Comparison of ENCODE assay signal across 19 cellular contexts in the genomic region with DNA sequence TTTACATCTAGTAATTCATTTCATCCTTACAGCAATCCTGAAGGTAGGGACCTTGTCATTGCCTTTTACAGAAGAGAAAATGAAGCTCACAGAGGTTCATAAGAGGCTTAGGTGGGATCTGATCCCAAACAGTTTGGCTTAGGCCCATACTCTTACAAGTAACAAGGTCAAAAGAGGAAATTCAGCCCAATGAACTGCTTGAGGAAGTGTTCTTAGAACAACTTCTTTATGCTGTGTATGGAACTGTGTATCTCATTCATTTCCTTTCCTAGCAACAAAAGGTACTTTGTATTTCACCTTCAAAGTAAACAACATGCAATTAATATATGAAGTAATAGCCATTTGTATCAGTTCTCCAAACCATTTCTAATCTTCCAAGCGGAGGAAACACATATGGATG.
A peak's percentile ranks its signal among the peaks of the same experiment; 100 is the strongest.
DNase-seq lines count a peak whose midpoint lies in the region; ATAC-seq, FAIRE-seq and TF ChIP-seq lines count a peak whose summit lies in the region.
"Had no signal": no experiment of that assay in that cellular context is flagged by ENCODE, and none has a peak within 500 bp of the region (broad histone marks: within the 10 kb centered on the region; RNA-seq: fewer than 3 reads in every experiment).

No MANE protein-coding gene starts in this region.

- no peaks in the 10 kb centered on the region for H3K27me3 ChIP-seq in left ventricle myocardium inferior (ENCODE audit: low read depth)
- H3K27me3 ChIP-seq in GM12878 (replicated peaks in 1 of 2; ENCODE audit: control insufficient read depth in 2 of 2, insufficient read depth in 2 of 2, low read length in 1 of 2), result no peaks in the 10 kb centered on the region
- H3K27me3 ChIP-seq in neutrophil, result no peaks in the 10 kb centered on the region
- no peaks in the 10 kb centered on the region for H3K27me3 ChIP-seq in lower lobe of right lung (ENCODE audit: low read depth)
- no peaks in the 10 kb centered on the region for H3K27me3 ChIP-seq in PC-3 (ENCODE audit: low read length)
- H3K27me3 ChIP-seq: BE2C had no signal

- H3F3A ChIP-seq in PC-3 (ENCODE audit: low read length, unreplicated experiment), result no peaks in the 10 kb centered on the region

- no peak overlapping the region for H3K4me2 ChIP-seq in GM12878 (ENCODE audit: control insufficient read depth, insufficient read depth)
- no peak overlapping the region for H3K4me2 ChIP-seq in PC-3 (ENCODE audit: low read length)

- RAD21 ChIA-PET in GM12878 (lab: Charles Lee; ENCODE audit: unreplicated experiment), result no interaction called here

- ATAC-seq in Right ventricle myocardium superior (ENCODE audit: poor library complexity) (no peak), GM12878 (no peak), lower lobe of right lung (no peak), PC-3 (no peak)

- H4K20me1 ChIP-seq in GM12878 (ENCODE audit: control insufficient read depth, insufficient read depth) (no peaks in the 10 kb centered on the region), PC-3 (ENCODE audit: low read length) (no peaks in the 10 kb centered on the region)

- FAIRE-seq in GM12878 (lab: Jason Lieb, UNC) (peak; percentile 59), HTR-8/SVneo (lab: Jason Lieb, UNC) (no peak)
- FAIRE-seq: A204.1, G401.6, GM12892 had no signal

- no peaks in the 10 kb centered on the region for H3K9me3 ChIP-seq in left ventricle myocardium inferior (replicated peaks)
- H3K9me3 ChIP-seq in GM12878 (replicated peaks; ENCODE audit: control insufficient read depth, insufficient read depth, low read length), result no peaks in the 10 kb centered on the region
- H3K9me3 ChIP-seq in neutrophil, result no peaks in the 10 kb centered on the region
- H3K9me3 ChIP-seq in lower lobe of right lung, result no peaks in the 10 kb centered on the region
- H3K9me3 ChIP-seq in PC-3 (ENCODE audit: low read length), result no peaks in the 10 kb centered on the region
- H3K9me3 ChIP-seq: BE2C had no signal

- H3K9me2 ChIP-seq in PC-3 (replicated peaks; ENCODE audit: low read length), result no peaks in the 10 kb centered on the region

- SMC1A ChIA-PET in GM12878 (lab: Charles Lee; ENCODE audit: uncharacterized antibody, unreplicated experiment), result interaction anchor here (0.8 to 1.9 kb wide), 2 partner anchors 13 to 22 kb away, joined by 3 to 6 read pairs; no protein-coding TSS in a partner anchor

- in situ Hi-C loops in GM12878 (cut with MboI), result no loop called here

- H3K9ac ChIP-seq in GM12878 (ENCODE audit: control insufficient read depth, insufficient read depth, low read length) (no peak overlapping the region), PC-3 (ENCODE audit: low read length) (no peak overlapping the region)

- H3K27ac ChIP-seq in left ventricle myocardium inferior (replicated peaks) (peak overlapping the region; percentile 42), GM12878 (ENCODE audit: control insufficient read depth, insufficient read depth) (no peak overlapping the region), neutrophil (peak overlapping the region; percentile 32), lower lobe of right lung (no peak overlapping the region), PC-3 (ENCODE audit: low read length) (no peak overlapping the region)
- H3K27ac ChIP-seq: C4-2B had no signal

- POLR2A ChIA-PET in GM12878 (lab: Charles Lee) (no interaction called here), PC-3 (lab: Charles Lee; ENCODE audit: unreplicated experiment) (no interaction called here)

- DNase-seq in left ventricle myocardium inferior, result no peak
- no peak for DNase-seq in Right ventricle myocardium superior
- DNase-seq in NCI-H82 (lab: John Stamatoyannopoulos, UW), result peak; percentile 75
- no peak for DNase-seq in GM12878 (ENCODE audit: low read depth, low spot score)
- no peak for DNase-seq in lower lobe of right lung
- DNase-seq in HTR-8/SVneo (ENCODE audit: insufficient read length, low spot score), result no peak
- DNase-seq in PC-3, result no peak
- DNase-seq: BE2C; CD4-positive, alpha-beta memory T cell; DMS153; DMS79 treated with DMSO at 0.1 percent for 48 hours; EL; GOT3; H9 had no signal

- WGBS in GM12878 (ENCODE audit: insufficient coverage, insufficient replicate concordance, low lambda C conversion rate, missing lambda C conversion rate), result 100% methylated on average over 1 of the region's 1 CpG

- TF ChIP-seq CTCF in left ventricle myocardium inferior (IDR thresholded peaks at IDR 0.05; ENCODE audit: borderline replicate concordance), result no peak
- no peak for TF ChIP-seq CTCF in GM12878 (IDR thresholded peaks at IDR 0.05 in 2 of 3, conservative IDR thresholded peaks at IDR 0.05 in 1 of 3; ENCODE audit: control insufficient read depth in 2 of 3, extremely low read depth in 1 of 3, insufficient read depth in 1 of 3, low read depth in 3 of 3, low read length in 3 of 3)
- TF ChIP-seq CTCF in neutrophil (IDR thresholded peaks at IDR 0.05), result no peak
- TF ChIP-seq CTCF in lower lobe of right lung (IDR thresholded peaks at IDR 0.05), result no peak
- no peak for TF ChIP-seq CTCF in PC-3 (conservative IDR thresholded peaks at IDR 0.05; ENCODE audit: low read depth, low read length)

- CTCF ChIA-PET in GM12878 (lab: Yijun Ruan, JAX), result interaction anchor here (1.0 to 1.6 kb wide), 6 partner anchors 9 to 272 kb away, joined by 3 to 5 read pairs (median 3); no protein-coding TSS in a partner anchor
- CTCF ChIA-PET in PC-3 (lab: Charles Lee), result no interaction called here

- no peaks in the 10 kb centered on the region for H3K79me2 ChIP-seq in GM12878 (ENCODE audit: control insufficient read depth, insufficient read depth, low read length)
- no peaks in the 10 kb centered on the region for H3K79me2 ChIP-seq in PC-3 (ENCODE audit: low read length)

- no peak for TF ChIP-seq POLR2A in GM12878 (IDR thresholded peaks at IDR 0.05; ENCODE audit: low read depth, low read length)

- peaks cover 87% of the 10 kb centered on the region for H3K36me3 ChIP-seq in left ventricle myocardium inferior
- peaks cover 2 to 16% of the 10 kb centered on the region in 2 experiments for H3K36me3 ChIP-seq in GM12878 (ENCODE audit: control insufficient read depth in 2 of 2, insufficient read depth in 2 of 2, low read length in 1 of 2)
- H3K36me3 ChIP-seq in neutrophil, result peaks cover 91% of the 10 kb centered on the region
- peaks cover 89% of the 10 kb centered on the region for H3K36me3 ChIP-seq in lower lobe of right lung
- peaks cover 20% of the 10 kb centered on the region; the same call in 1 of the 2 replicates for H3K36me3 ChIP-seq in PC-3 (ENCODE audit: low read depth, low read length)

- TF ChIP-seq EP300 in GM12878 (IDR thresholded peaks at IDR 0.05; ENCODE audit: borderline replicate concordance in 1 of 2, control insufficient read depth in 1 of 2, low read depth in 2 of 2, low read length in 2 of 2), result no peak

- H2AFZ ChIP-seq in GM12878 (ENCODE audit: control insufficient read depth, low read depth, low read length) (no peak overlapping the region), PC-3 (ENCODE audit: low read length) (no peak overlapping the region)

- BruUV-seq in GM12878 (replicated peaks; lab: Mats Ljungman, UMichigan) (no TSS peak), PC-3 (replicated peaks; lab: Mats Ljungman, UMichigan) (no TSS peak)

- intact Hi-C loops in left ventricle myocardium inferior (cut with micrococcal nuclease) (no loop called here), Right ventricle myocardium superior (cut with DNase I) (no loop called here), GM12878 (cut with micrococcal nuclease; ENCODE audit: unreplicated experiment) (loop anchor here (5.0 kb wide), 1 partner anchor 82 kb away; a partner anchor contains a TSS), lower lobe of right lung (cut with DNase I) (no loop called here), PC-3 (cut with micrococcal nuclease) (loop anchor here (5.0 kb wide), 1 partner anchor 82 kb away; a partner anchor contains a TSS)

- H3K4me3 ChIP-seq in left ventricle myocardium inferior, result no peak overlapping the region
- H3K4me3 ChIP-seq in GM12878, result no peak overlapping the region
- H3K4me3 ChIP-seq in neutrophil (ENCODE audit: low read depth in 1 of 2, low read length in 1 of 2), result no peak overlapping the region
- no peak overlapping the region for H3K4me3 ChIP-seq in lower lobe of right lung
- H3K4me3 ChIP-seq in PC-3 (ENCODE audit: low read length), result no peak overlapping the region

- H3K4me1 ChIP-seq in left ventricle myocardium inferior (peaks cover 18% of the 10 kb centered on the region), GM12878 (ENCODE audit: control insufficient read depth, insufficient read depth, low read length) (no peaks in the 10 kb centered on the region), neutrophil (ENCODE audit: control insufficient read depth in 1 of 2, insufficient read depth in 1 of 2, low read depth in 1 of 2, low read length in 1 of 2) (peaks cover 1% of the 10 kb centered on the region in 2 experiments), lower lobe of right lung (no peaks in the 10 kb centered on the region), PC-3 (ENCODE audit: insufficient read depth, low read length) (peaks cover 2% of the 10 kb centered on the region; the same call in 1 of the 2 replicates)

- no peak for TF ChIP-seq RAD21 in GM12878 (IDR thresholded peaks at IDR 0.05; ENCODE audit: insufficient read depth, low read depth, low read length)

TF ChIP-seq in GM12878, 131 proteins besides CTCF, POLR2A, EP300 and RAD21:
- no peak for TF ChIP-seq TCF7 (IDR thresholded peaks at IDR 0.05; ENCODE audit: borderline replicate concordance)
- no peak for TF ChIP-seq KDM1A (IDR thresholded peaks at IDR 0.05; ENCODE audit: borderline replicate concordance)
- no peak for TF ChIP-seq ZNF217 (IDR thresholded peaks at IDR 0.05)
TF ChIP-seq in GM12878: peak in this region for 0.

Comparison
In these comparisons a context has a peak if more than half of its experiments do, and no peak if none do; other contexts are left out.
1. H3K27ac ChIP-seq: peak in left ventricle myocardium inferior (single experiment) and neutrophil (single experiment); none in GM12878 (single experiment), lower lobe of right lung (single experiment) and PC-3 (single experiment).
2. intact Hi-C loops: an anchor here in GM12878 (5.0 kb wide) and PC-3 (5.0 kb wide); none called in left ventricle myocardium inferior, Right ventricle myocardium superior and lower lobe of right lung.